2 cellular contexts compared by ENCODE assay signal in genomic region chr15:94232107-94232506, GRCh38.
TF ChIP-seq lines count a peak whose summit lies in the region.

No MANE protein-coding gene starts in this region.

TF ChIP-seq in HCT116, 20 proteins besides CTCF, POLR2A, EP300 and RAD21:
- TF ChIP-seq ZBTB33 (IDR thresholded peaks at IDR 0.05; ENCODE audit: extremely low read depth, insufficient replicate concordance, low read length) (no peak), JUND (IDR thresholded peaks at IDR 0.05) (no peak), TCF7L2 (IDR thresholded peaks at IDR 0.05; ENCODE audit: borderline replicate concordance, extremely low read depth, insufficient read depth, insufficient read length) (no peak), SP1 (IDR thresholded peaks at IDR 0.05; ENCODE audit: low read depth) (no peak), ATF3 (IDR thresholded peaks at IDR 0.05) (no peak), MAX (IDR thresholded peaks at IDR 0.05) (no peak), EZH2 (IDR thresholded peaks at IDR 0.05) (no peak), CEBPB (IDR thresholded peaks at IDR 0.05; ENCODE audit: low read depth) (no peak), YY1 (IDR thresholded peaks at IDR 0.05; ENCODE audit: extremely low read depth, insufficient replicate concordance, low read depth, low read length) (no peak), EZH2phosphoT487 (IDR thresholded peaks at IDR 0.05; ENCODE audit: borderline replicate concordance) (no peak), POLR2AphosphoS5 (IDR thresholded peaks at IDR 0.05; ENCODE audit: low read depth, low read length) (no peak), ZNF274 (IDR thresholded peaks at IDR 0.05; ENCODE audit: low read depth, low read length) (no peak), ZFX (IDR thresholded peaks at IDR 0.05) (no peak), EGR1 (IDR thresholded peaks at IDR 0.05; ENCODE audit: low read depth) (no peak), FOSL1 (IDR thresholded peaks at IDR 0.05; ENCODE audit: low read depth) (no peak), REST (IDR thresholded peaks at IDR 0.05; ENCODE audit: low read depth) (no peak), ELF1 (IDR thresholded peaks at IDR 0.05; ENCODE audit: borderline replicate concordance, low read depth) (no peak)

TF ChIP-seq in GM12878, 131 proteins besides CTCF, POLR2A, EP300 and RAD21:
- TF ChIP-seq RELA (IDR thresholded peaks at IDR 0.05; ENCODE audit: borderline replicate concordance, partially characterized antibody) (no peak), USF2 (IDR thresholded peaks at IDR 0.05; ENCODE audit: borderline replicate concordance, low read depth, low read length) (no peak), TCF12 (IDR thresholded peaks at IDR 0.05; ENCODE audit: low read depth, low read length) (no peak), STAT3 (IDR thresholded peaks at IDR 0.05; ENCODE audit: low read depth, low read length) (no peak), PAX5 (IDR thresholded peaks at IDR 0.05; ENCODE audit: borderline replicate concordance, low read depth, low read length) (no peak), SMC3 (IDR thresholded peaks at IDR 0.05; ENCODE audit: borderline replicate concordance, low read length) (no peak), POLR2AphosphoS2 (IDR thresholded peaks at IDR 0.05; ENCODE audit: low read depth, low read length) (no peak)
